28 cellular contexts compared by ENCODE assay signal in genomic region chr11:120702656-120703055, GRCh38.
A peak's percentile ranks its signal among the peaks of the same experiment; 100 is the strongest.
DNase-seq lines count a peak whose midpoint lies in the region; ATAC-seq and TF ChIP-seq lines count a peak whose summit lies in the region.
"Had no signal": no experiment of that assay in that cellular context is flagged by ENCODE, and none has a peak within 500 bp of the region (broad histone marks: within the 10 kb centered on the region; RNA-seq: fewer than 3 reads in every experiment).

No MANE protein-coding gene starts in this region.

- H3K36me3 ChIP-seq in colonic mucosa, result no peaks in the 10 kb centered on the region
- H3K36me3 ChIP-seq: SJCRH30, suprapubic skin had no signal

- H3K4me3 Mint-ChIP-seq in mesothelial cell of epicardium (no peak overlapping the region), MCF 10A (ENCODE audit: unreplicated experiment) (no peak overlapping the region)
- H3K4me3 Mint-ChIP-seq: activated naive CD8-positive, alpha-beta T cell; CD14-positive monocyte; naive thymus-derived CD8-positive, alpha-beta T cell had no signal

- no peak overlapping the region for H3K9ac ChIP-seq in colonic mucosa (ENCODE audit: low read depth in 2 of 2, low read length in 2 of 2)

- H3K27ac Mint-ChIP-seq in mesothelial cell of epicardium, result no peak overlapping the region
- no peak overlapping the region for H3K27ac Mint-ChIP-seq in MCF 10A (ENCODE audit: low read depth, unreplicated experiment)
- H3K27ac Mint-ChIP-seq: activated naive CD8-positive, alpha-beta T cell; CD14-positive monocyte; naive thymus-derived CD8-positive, alpha-beta T cell had no signal

- H3K9me3 Mint-ChIP-seq in mesothelial cell of epicardium (peaks cover 17% of the 10 kb centered on the region), MCF 10A (ENCODE audit: unreplicated experiment) (no peaks in the 10 kb centered on the region)

- H3K27me3 Mint-ChIP-seq in mesothelial cell of epicardium (ENCODE audit: low read depth), result peaks cover 3% of the 10 kb centered on the region
- H3K27me3 Mint-ChIP-seq in MCF 10A (ENCODE audit: insufficient read depth, unreplicated experiment), result peaks cover 40% of the 10 kb centered on the region

- no peak overlapping the region for H3K4me3 ChIP-seq in colonic mucosa
- H3K4me3 ChIP-seq: SJCRH30, suprapubic skin had no signal

- CTCF ChIA-PET in MCF 10A (lab: Yijun Ruan, JAX), result no interaction called here

- H3K4me1 Mint-ChIP-seq in mesothelial cell of epicardium, result no peaks in the 10 kb centered on the region
- no peaks in the 10 kb centered on the region for H3K4me1 Mint-ChIP-seq in MCF 10A (ENCODE audit: insufficient read depth, unreplicated experiment)
- H3K4me1 Mint-ChIP-seq: CD14-positive monocyte; naive thymus-derived CD8-positive, alpha-beta T cell had no signal

- H3K27me3 ChIP-seq in colonic mucosa, result no peaks in the 10 kb centered on the region
- H3K27me3 ChIP-seq: SJCRH30, suprapubic skin had no signal

- peak; percentile 42 for ATAC-seq in GM21576 (IDR thresholded peaks at IDR 0.05; ENCODE audit: unreplicated experiment)
- ATAC-seq: naive thymus-derived CD8-positive, alpha-beta T cell; Panc1 had no signal

- no peaks in the 10 kb centered on the region for H3K9me3 ChIP-seq in colonic mucosa
- H3K9me3 ChIP-seq: SJCRH30 had no signal

- no TSS peak for BruUV-seq in MCF 10A (replicated peaks; lab: Mats Ljungman, UMichigan)

- no peaks in the 10 kb centered on the region for H3K4me1 ChIP-seq in colonic mucosa
- H3K4me1 ChIP-seq: SJCRH30, suprapubic skin had no signal

- H3K36me3 Mint-ChIP-seq in mesothelial cell of epicardium (no peaks in the 10 kb centered on the region), MCF 10A (ENCODE audit: insufficient read depth, unreplicated experiment) (no peaks in the 10 kb centered on the region)
- H3K36me3 Mint-ChIP-seq: activated naive CD8-positive, alpha-beta T cell; CD14-positive monocyte had no signal

- peak; percentile 28 for DNase-seq in GM13977 (ENCODE audit: low spot score)
- DNase-seq in NOMO-1 treated with DMSO at 0.1 percent for 48 hours (lab: John Stamatoyannopoulos, UW; ENCODE audit: unreplicated experiment), result peak; percentile 49
- DNase-seq in germinal center (ENCODE audit: low spot score), result peak; percentile 33
- no peak for DNase-seq in colonic mucosa
- DNase-seq in mesothelial cell of epicardium (ENCODE audit: low spot score in 2 of 2, unreplicated experiment in 2 of 2), result no peak
- no peak for DNase-seq in COR-L47 (lab: John Stamatoyannopoulos, UW)
- no peak for DNase-seq in MCF 10A (ENCODE audit: unreplicated experiment)
- DNase-seq: activated CD8-positive, alpha-beta memory T cell treated with anti-CD3 and anti-CD28 coated beads for 24 hours; activated effector memory CD4-positive, alpha-beta T cell treated with Interleukin-2 at 50 U/mL for 16 hours; anterior cingulate cortex; DND-41; effector CD8-positive, alpha-beta T cell; GOT3; midbrain; naive thymus-derived CD8-positive, alpha-beta T cell; NCI-H1417; NCI-H446; occipital lobe; stimulated activated CD4-positive, alpha-beta T cell treated with anti-CD3 and anti-CD28 coated beads, Interleukin-4, amount 100 ng/mL, for 4 hours; stimulated activated naive CD4-positive, alpha-beta T cell; T-helper 1 cell had no signal

- POLR2A ChIA-PET in MCF 10A (lab: Yijun Ruan, JAX), result interaction anchor here (1.0 kb wide), 1 partner anchor 13 kb away, joined by 3 read pairs; no protein-coding TSS in a partner anchor

- intact Hi-C loops in colonic mucosa (cut with DNase I), result no loop called here
- intact Hi-C loops in MCF 10A (cut with micrococcal nuclease), result no loop called here

- H3K27ac ChIP-seq in colonic mucosa, result no peak overlapping the region
- H3K27ac ChIP-seq: epithelial cell of prostate, SJCRH30, suprapubic skin had no signal

- TF ChIP-seq CTCF in GM13977 (IDR thresholded peaks at IDR 0.05; ENCODE audit: extremely low read depth, insufficient read depth, missing control alignments), result no peak
- TF ChIP-seq CTCF in colonic mucosa (IDR thresholded peaks at IDR 0.05), result no peak
- no peak for TF ChIP-seq CTCF in mesothelial cell of epicardium (IDR thresholded peaks at IDR 0.05; ENCODE audit: unreplicated experiment)
- no peak for TF ChIP-seq CTCF in MCF 10A (IDR thresholded peaks at IDR 0.05; ENCODE audit: unreplicated experiment)

- in situ Hi-C loops in GM13977 (cut with MboI; ENCODE audit: low pct_unique_long_range_greater_than_20kb, low sequenced_read_pairs, unreplicated experiment), result no loop called here

Comparison
In these comparisons a context has a peak if more than half of its experiments do, and no peak if none do; other contexts are left out.
1. DNase-seq: peak in GM13977 (single experiment), NOMO-1 treated with DMSO at 0.1 percent for 48 hours (single experiment) and germinal center (single experiment); none in colonic mucosa (single experiment), mesothelial cell of epicardium (0 of 2), COR-L47 (single experiment) and MCF 10A (single experiment).